Comparison of ENCODE assay signal across 1 cellular context in genomic region chr21:44013380-44014088, GRCh38.
TF ChIP-seq lines count a peak whose summit lies in the region.

No MANE protein-coding gene starts in this region.

TF ChIP-seq in GM23338, 12 proteins besides CTCF, POLR2A, EP300 and RAD21 (continued from another document):
- no peak for TF ChIP-seq ZNF462 (CRISPR knock-in tag; IDR thresholded peaks at IDR 0.05)
- TF ChIP-seq EZH2 (IDR thresholded peaks at IDR 0.05; ENCODE audit: low read depth, unreplicated experiment), result no peak
- no peak for TF ChIP-seq NANOG (IDR thresholded peaks at IDR 0.05; ENCODE audit: borderline replicate concordance)
- no peak for TF ChIP-seq JUNB (IDR thresholded peaks at IDR 0.05; ENCODE audit: unreplicated experiment)
- TF ChIP-seq REST (IDR thresholded peaks at IDR 0.05; ENCODE audit: unreplicated experiment), result no peak
